In the genomic region with DNA sequence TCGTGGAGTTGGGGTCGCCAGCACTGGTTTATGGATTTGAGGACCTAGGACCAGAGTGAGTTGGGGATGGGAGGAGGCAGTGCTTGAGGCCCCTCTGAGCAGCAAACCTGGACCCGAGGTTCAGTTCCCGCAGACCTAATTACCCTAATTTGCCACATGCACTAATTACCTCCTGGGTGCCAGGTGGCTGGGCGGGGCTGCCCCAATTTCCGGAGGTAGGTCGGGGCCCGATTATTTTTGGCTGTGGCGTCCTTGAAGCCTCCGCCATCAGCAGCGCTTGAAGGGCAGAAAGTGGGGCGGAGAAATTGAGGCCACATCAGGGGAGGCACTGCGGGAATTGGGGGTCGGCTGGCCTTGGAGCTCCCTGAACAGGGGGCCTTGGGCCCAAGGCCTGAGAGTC, we compare ENCODE assay signal across 1 cellular context.
TF ChIP-seq lines count a peak whose summit lies in the region.

No MANE protein-coding gene starts in this region.

TF ChIP-seq in H1, 55 proteins besides CTCF, POLR2A, EP300 and RAD21:
- TF ChIP-seq KDM4A (IDR thresholded peaks at IDR 0.05; ENCODE audit: low read depth, low read length, severe bottlenecking), result no peak
- no peak for TF ChIP-seq CHD2 (IDR thresholded peaks at IDR 0.05; ENCODE audit: low read length)
- no peak for TF ChIP-seq FOSL1 (IDR thresholded peaks at IDR 0.05; ENCODE audit: insufficient read depth, low read depth, low read length)
- TF ChIP-seq BRCA1 (IDR thresholded peaks at IDR 0.05; ENCODE audit: low read depth, low read length), result no peak
- TF ChIP-seq TEAD4 (IDR thresholded peaks at IDR 0.05; ENCODE audit: low read depth, low read length), result no peak
- no peak for TF ChIP-seq TBP (IDR thresholded peaks at IDR 0.05; ENCODE audit: low read depth, low read length)
- TF ChIP-seq TCF12 (IDR thresholded peaks at IDR 0.05; ENCODE audit: low read depth, low read length), result no peak
TF ChIP-seq in H1: peak in this region for 0.
